In the genomic region with DNA sequence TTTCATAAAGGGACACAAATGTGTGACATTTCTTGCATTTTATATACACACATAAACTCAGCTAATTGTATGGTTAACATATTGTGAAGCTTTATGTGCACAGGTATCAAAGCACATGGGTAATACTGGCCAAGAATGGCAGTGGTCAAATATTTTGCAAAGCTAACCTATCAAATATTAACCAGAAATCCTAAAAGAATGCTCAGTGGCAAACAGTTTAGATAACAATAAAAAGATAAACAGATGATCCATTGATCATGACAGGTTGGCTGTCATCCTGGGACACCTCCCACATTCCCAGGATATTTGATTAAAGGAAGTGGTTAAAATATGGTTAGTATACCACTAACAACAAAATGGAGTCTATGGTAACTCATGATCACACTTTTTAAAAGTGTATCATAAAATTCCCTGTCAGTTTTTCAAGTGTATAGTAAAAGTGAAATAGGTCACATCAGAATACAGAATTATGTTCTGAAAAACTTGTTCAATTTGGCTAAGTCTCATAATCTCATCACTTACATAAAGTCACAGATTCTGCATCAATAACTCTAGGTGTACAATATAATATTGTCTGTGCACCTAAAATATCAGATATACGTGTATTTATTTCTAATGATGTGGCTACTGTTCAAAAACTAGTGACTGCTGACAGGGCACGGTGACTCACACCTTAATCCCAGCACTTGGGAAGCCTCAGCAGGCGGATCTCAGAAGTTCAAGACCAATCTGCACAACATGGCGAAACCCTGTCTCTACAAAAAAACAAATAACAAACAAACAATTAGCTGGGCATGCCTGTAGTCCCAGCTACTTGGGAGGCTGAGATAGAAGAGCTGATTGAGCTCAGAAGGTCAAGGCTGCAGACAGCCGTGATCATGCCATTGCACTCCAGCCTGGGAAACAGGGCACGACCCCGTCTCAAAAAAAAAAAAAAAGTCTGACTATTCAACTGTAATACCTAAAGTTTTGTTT, we compare ENCODE assay signal across 16 cellular contexts. TPM values are rescaled to one million over a fixed set of nuclear protein-coding genes. Genes with fewer than 3 reads are reported as not detected.
DNase-seq lines count a peak whose midpoint lies in the region; ATAC-seq and TF ChIP-seq lines count a peak whose summit lies in the region.
"Had no signal": no experiment of that assay in that cellular context is flagged by ENCODE, and none has a peak within 500 bp of the region (broad histone marks: within the 10 kb centered on the region; RNA-seq: fewer than 3 reads in every experiment).

No MANE protein-coding gene starts in this region.

- no TSS peak for BruUV-seq in PC-3 (replicated peaks; lab: Mats Ljungman, UMichigan)

- H3K4me3 ChIP-seq in PC-3 (ENCODE audit: low read length) (no peak overlapping the region), epithelial cell of esophagus (ENCODE audit: low read length) (no peak overlapping the region), left lung (no peak overlapping the region), esophagus muscularis mucosa (no peak overlapping the region), MM.1S (ENCODE audit: low read length) (no peak overlapping the region)
- H3K4me3 ChIP-seq: SK-N-MC had no signal

- H3K9me3 ChIP-seq in PC-3 (ENCODE audit: low read length) (no peaks in the 10 kb centered on the region), left lung (no peaks in the 10 kb centered on the region), esophagus muscularis mucosa (no peaks in the 10 kb centered on the region), MM.1S (replicated peaks; ENCODE audit: insufficient read depth, low read length) (no peaks in the 10 kb centered on the region)

- ATAC-seq in PC-3: peak; percentile 55
- ATAC-seq in left lung: no peak
- ATAC-seq: activated CD8-positive, alpha-beta T cell treated with anti-CD3 and anti-CD28 coated beads for 36 hours had no signal

- no peak for TF ChIP-seq POLR2A in esophagus muscularis mucosa (IDR thresholded peaks at IDR 0.05; ENCODE audit: low read depth)

- H3K27ac ChIP-seq in PC-3 (ENCODE audit: low read length): 0 out of 2 replicates have a peak overlapping the region, but pooled peaks have one; percentile 10
- no peak overlapping the region for H3K27ac ChIP-seq in left lung
- H3K27ac ChIP-seq in esophagus muscularis mucosa (replicated peaks in 1 of 4): no peak overlapping the region
- no peak overlapping the region for H3K27ac ChIP-seq in MM.1S (ENCODE audit: low read length)
- H3K27ac ChIP-seq: SK-N-MC had no signal

- H3K36me3 ChIP-seq in PC-3 (ENCODE audit: low read depth, low read length): no peaks in the 10 kb centered on the region
- H3K36me3 ChIP-seq in left lung: no peaks in the 10 kb centered on the region
- no peaks in the 10 kb centered on the region for H3K36me3 ChIP-seq in esophagus muscularis mucosa
- no peaks in the 10 kb centered on the region for H3K36me3 ChIP-seq in MM.1S (replicated peaks; ENCODE audit: insufficient read depth, low read length)

- H4K20me1 ChIP-seq in PC-3 (ENCODE audit: low read length) (no peaks in the 10 kb centered on the region), MM.1S (ENCODE audit: insufficient read depth, low read length) (no peaks in the 10 kb centered on the region)

- no peak for TF ChIP-seq EP300 in esophagus muscularis mucosa (IDR thresholded peaks at IDR 0.05)

- H3K79me2 ChIP-seq in PC-3 (ENCODE audit: low read length): peaks cover 18% of the 10 kb centered on the region; the same call in 1 of the 2 replicates
- H3K79me2 ChIP-seq in MM.1S (ENCODE audit: low read length): no peaks in the 10 kb centered on the region

- no peak for TF ChIP-seq CTCF in PC-3 (conservative IDR thresholded peaks at IDR 0.05; ENCODE audit: low read depth, low read length)
- no peak for TF ChIP-seq CTCF in epithelial cell of esophagus (IDR thresholded peaks at IDR 0.05; ENCODE audit: insufficient read depth, low read depth, low read length, missing control alignments)
- TF ChIP-seq CTCF in left lung (IDR thresholded peaks at IDR 0.05): no peak
- TF ChIP-seq CTCF in esophagus muscularis mucosa (IDR thresholded peaks at IDR 0.05): no peak
- TF ChIP-seq CTCF in MM.1S (IDR thresholded peaks at IDR 0.05; ENCODE audit: low read length): no peak

- no peaks in the 10 kb centered on the region for H3K27me3 ChIP-seq in PC-3 (ENCODE audit: low read length)
- H3K27me3 ChIP-seq in left lung: no peaks in the 10 kb centered on the region
- H3K27me3 ChIP-seq in esophagus muscularis mucosa: no peaks in the 10 kb centered on the region
- H3K27me3 ChIP-seq in MM.1S (replicated peaks; ENCODE audit: insufficient read depth, low read length): no peaks in the 10 kb centered on the region

- no peaks in the 10 kb centered on the region for H3F3A ChIP-seq in PC-3 (ENCODE audit: low read length, unreplicated experiment)
- H3F3A ChIP-seq in MM.1S (ENCODE audit: insufficient read depth, low read length): no peaks in the 10 kb centered on the region

- no peaks in the 10 kb centered on the region for H3K9me2 ChIP-seq in PC-3 (replicated peaks; ENCODE audit: low read length)
- H3K9me2 ChIP-seq in MM.1S (replicated peaks; ENCODE audit: insufficient read depth, low read length): no peaks in the 10 kb centered on the region

- H3K4me2 ChIP-seq in PC-3 (ENCODE audit: low read length): peak overlapping the region; percentile 32
- no peak overlapping the region for H3K4me2 ChIP-seq in MM.1S (ENCODE audit: low read depth, low read length)

- peak; percentile 36 for DNase-seq in Daoy (ENCODE audit: low read depth)
- peak; percentile 72 for DNase-seq in PC-3
- DNase-seq in epithelial cell of esophagus (ENCODE audit: low read depth): peak; percentile 59
- DNase-seq in kidney tubule cell (ENCODE audit: low spot score): peak; percentile 77
- no peak for DNase-seq in left lung
- DNase-seq in esophagus muscularis mucosa (ENCODE audit: extremely low spot score): no peak
- no peak for DNase-seq in MM.1S
- no peak for DNase-seq in GM03348 (ENCODE audit: low spot score)
- DNase-seq: activated CD8-positive, alpha-beta T cell treated with anti-CD3 and anti-CD28 coated beads for 36 hours; DMS 273 treated with DMSO at 0.1 percent for 48 hours; Karpas-422; NCI-H1694 treated with DMSO at 0.1 percent for 48 hours; NCI-H446 treated with DMSO at 0.1 percent for 48 hours; stimulated activated CD4-positive, alpha-beta T cell treated with anti-CD3 and anti-CD28 coated beads, Interleukin-4, amount 100 ng/mL, for 4 hours; trophoblast cell had no signal

- POLR2A ChIA-PET in PC-3 (lab: Charles Lee; ENCODE audit: unreplicated experiment): interaction anchor here (0.7 kb wide), 1 partner anchor 14 kb away, joined by 4 read pairs; no protein-coding TSS in a partner anchor

- CTCF ChIA-PET in PC-3 (lab: Charles Lee): no interaction called here

- no peak overlapping the region for H2AFZ ChIP-seq in PC-3 (ENCODE audit: low read length)
- no peak overlapping the region for H2AFZ ChIP-seq in MM.1S (ENCODE audit: low read length)

- H3K9ac ChIP-seq in PC-3 (ENCODE audit: low read length) (no peak overlapping the region), MM.1S (ENCODE audit: low read length) (no peak overlapping the region)

- WGBS in esophagus muscularis mucosa: 84% methylated on average over 7 of the region's 7 CpGs

- intact Hi-C loops in PC-3 (cut with micrococcal nuclease) (loop anchor here (10.0 kb wide), 1 partner anchor 297 kb away; no protein-coding TSS in a partner anchor), left lung (cut with DNase I) (loop anchor here in 1 of 2 donors (10.0 kb wide), 1 partner anchor 63 kb away; no protein-coding TSS in a partner anchor), esophagus muscularis mucosa (cut with DNase I) (no loop called here)

- H3K4me1 ChIP-seq in PC-3 (ENCODE audit: insufficient read depth, low read length) (peaks cover 44% of the 10 kb centered on the region), left lung (no peaks in the 10 kb centered on the region), esophagus muscularis mucosa (peaks cover 9 to 16% (median 13%) of the 10 kb centered on the region in 4 donors), MM.1S (ENCODE audit: low read length) (no peaks in the 10 kb centered on the region)

RNA-seq across cellular contexts. Expression of a gene that starts 48.9 kb away (rescaled TPM):
- 86.1 and 90.6 TPM in 2 replicates for total RNA-seq in Daoy (2014; rRNA removed; shearing (Covaris generic))
- total RNA-seq in PC-3 (2014; rRNA removed) (34.0 and 39.2 TPM in 2 replicates), left lung (10 to 100 TPM in 1 of 2 donors, 1 to 10 TPM in 1; 1.6 to 15.0 TPM), esophagus muscularis mucosa (10 to 100 TPM; 10.9 to 17.4 (median 13.6) TPM)

Comparison
In these comparisons a context has a peak if more than half of its experiments do, and no peak if none do; other contexts are left out.
1. DNase-seq: peak in Daoy (single experiment), PC-3 (single experiment), epithelial cell of esophagus (single experiment) and kidney tubule cell (single experiment); none in left lung (0 of 2), esophagus muscularis mucosa (single experiment), MM.1S (single experiment) and GM03348 (single experiment).